28 cellular contexts compared by ENCODE assay signal in genomic region chr6:151869345-151869744, GRCh38.
DNase-seq lines count a peak whose midpoint lies in the region; ATAC-seq, FAIRE-seq and TF ChIP-seq lines count a peak whose summit lies in the region.
"Had no signal": no experiment of that assay in that cellular context is flagged by ENCODE, and none has a peak within 500 bp of the region (broad histone marks: within the 10 kb centered on the region; RNA-seq: fewer than 3 reads in every experiment).

No MANE protein-coding gene starts in this region.

- no peak for FAIRE-seq in GM12878 (lab: Jason Lieb, UNC)

- H4K20me1 ChIP-seq in GM12878 (ENCODE audit: control insufficient read depth, insufficient read depth) = no peaks in the 10 kb centered on the region

- TF ChIP-seq RAD21 in GM12878 (IDR thresholded peaks at IDR 0.05; ENCODE audit: insufficient read depth, low read depth, low read length) = no peak

- H3K27me3 ChIP-seq in left ventricle myocardium inferior (ENCODE audit: low read depth) = no peaks in the 10 kb centered on the region
- no peaks in the 10 kb centered on the region for H3K27me3 ChIP-seq in right cardiac atrium (ENCODE audit: control insufficient read depth, insufficient read depth)
- no peaks in the 10 kb centered on the region for H3K27me3 ChIP-seq in GM12878 (replicated peaks in 1 of 2; ENCODE audit: control insufficient read depth in 2 of 2, insufficient read depth in 2 of 2, low read length in 1 of 2)
- no peaks in the 10 kb centered on the region for H3K27me3 ChIP-seq in aorta (ENCODE audit: control insufficient read depth in 1 of 2, insufficient read depth in 2 of 2, low read length in 1 of 2)
- H3K27me3 ChIP-seq: colonic mucosa, Peyer's patch, spleen, suprapubic skin had no signal

- no peak overlapping the region for H2AFZ ChIP-seq in GM12878 (ENCODE audit: control insufficient read depth, low read depth, low read length)

- CTCF ChIA-PET in GM12878 (lab: Yijun Ruan, JAX) = no interaction called here

- SMC1A ChIA-PET in GM12878 (lab: Charles Lee; ENCODE audit: uncharacterized antibody, unreplicated experiment) = interaction anchor here (0.7 kb wide), 1 partner anchor 8 kb away, joined by 3 read pairs; no protein-coding TSS in a partner anchor

- H3K4me1 ChIP-seq in left ventricle myocardium inferior (no peaks in the 10 kb centered on the region), right cardiac atrium (ENCODE audit: control insufficient read depth, insufficient read depth, low read length) (no peaks in the 10 kb centered on the region), GM12878 (ENCODE audit: control insufficient read depth, insufficient read depth, low read length) (no peaks in the 10 kb centered on the region), aorta (ENCODE audit: control insufficient read depth in 1 of 2, insufficient read depth in 2 of 2, low read length in 2 of 2) (no peaks in the 10 kb centered on the region)
- H3K4me1 ChIP-seq: Caco-2, colonic mucosa, Peyer's patch, spleen, suprapubic skin had no signal

- TF ChIP-seq POLR2A in GM12878 (IDR thresholded peaks at IDR 0.05; ENCODE audit: low read depth, low read length) = no peak

- H3K36me3 ChIP-seq in left ventricle myocardium inferior (no peaks in the 10 kb centered on the region), GM12878 (ENCODE audit: control insufficient read depth in 2 of 2, insufficient read depth in 2 of 2, low read length in 1 of 2) (no peaks in the 10 kb centered on the region), aorta (ENCODE audit: control insufficient read depth in 1 of 2, insufficient read depth in 2 of 2, low read length in 1 of 2) (no peaks in the 10 kb centered on the region)
- H3K36me3 ChIP-seq: colonic mucosa, Peyer's patch, spleen, suprapubic skin had no signal

- in situ Hi-C loops in GM12878 (cut with MboI) = no loop called here

- RAD21 ChIA-PET in GM12878 (lab: Charles Lee; ENCODE audit: unreplicated experiment) = no interaction called here

- H3K79me2 ChIP-seq in GM12878 (ENCODE audit: control insufficient read depth, insufficient read depth, low read length) = no peaks in the 10 kb centered on the region

- no peak for DNase-seq in left ventricle myocardium inferior
- DNase-seq in right cardiac atrium = no peak
- DNase-seq in GM12878 (ENCODE audit: low read depth, low spot score) = no peak
- peak; percentile 97 for DNase-seq in myocyte (ENCODE audit: low read depth)
- DNase-seq in aorta = no peak
- no peak for DNase-seq in NCI-H1417 treated with DMSO at 0.1 percent for 48 hours (lab: John Stamatoyannopoulos, UW)
- DNase-seq in left colon = no peak
- no peak for DNase-seq in OCI-M1 (lab: John Stamatoyannopoulos, UW)
- DNase-seq: activated naive CD4-positive, alpha-beta T cell treated with Interleukin-2 at 50 U/mL for 16 hours; activated T-cell treated with anti-CD3 and anti-CD28 coated beads, Interleukin-2, amount 50 U/mL, for 4 hours; C1 segment of cervical spinal cord; Caco-2; colonic mucosa; DMS79; effector memory CD4-positive, alpha-beta T cell; H9; head of caudate nucleus; mesendoderm; naive B cell; NCI-H1105 treated with DMSO at 0.1 percent for 48 hours; NCI-H2081; NK-92 treated with Interleukin-12 subunit alpha and Interleukin-12 subunit beta, amount 100 ng/mL, for 24 hours; Peyer's patch; spleen; stimulated activated CD4-positive, alpha-beta T cell treated with anti-CD3 and anti-CD28 coated beads, Interleukin-2, amount 100 ng/mL, for 48 hours had no signal

- ATAC-seq in right cardiac atrium (no peak), GM12878 (peak; percentile 32; the same call in 2 of the 3 replicates), aorta (ENCODE audit: low FRiP score) (peak; percentile 50), left colon (no peak)
- ATAC-seq: activated T-cell treated with anti-CD3 and anti-CD28 coated beads, Interleukin-2, amount 50 U/mL, for 4 hours; esophagus mucosa; stimulated activated effector memory CD8-positive, alpha-beta T cell treated with anti-CD3 and anti-CD28 coated beads, Interleukin-12 subunit alpha, Interleukin-12 subunit beta, amount 100 ng/mL, for 72 hours had no signal

- TF ChIP-seq CTCF in left ventricle myocardium inferior (IDR thresholded peaks at IDR 0.05; ENCODE audit: borderline replicate concordance) (no peak), GM12878 (IDR thresholded peaks at IDR 0.05 in 2 of 3, conservative IDR thresholded peaks at IDR 0.05 in 1 of 3; ENCODE audit: control insufficient read depth in 2 of 3, extremely low read depth in 1 of 3, insufficient read depth in 1 of 3, low read depth in 3 of 3, low read length in 3 of 3) (no peak)

- H3K9me3 ChIP-seq in left ventricle myocardium inferior (replicated peaks) (peaks cover 11% of the 10 kb centered on the region), right cardiac atrium (ENCODE audit: control insufficient read depth, low read length) (no peaks in the 10 kb centered on the region), GM12878 (replicated peaks; ENCODE audit: control insufficient read depth, insufficient read depth, low read length) (no peaks in the 10 kb centered on the region), aorta (ENCODE audit: control insufficient read depth, low read length) (no peaks in the 10 kb centered on the region)
- H3K9me3 ChIP-seq: Caco-2, colonic mucosa, Peyer's patch, suprapubic skin had no signal

- 46% methylated on average over 1 of the region's 1 CpG for WGBS in right cardiac atrium
- WGBS in GM12878 (ENCODE audit: insufficient coverage, insufficient replicate concordance, low lambda C conversion rate, missing lambda C conversion rate) = 0% methylated on average over 1 of the region's 1 CpG
- 82 to 85% methylated on average over 1 of the region's 1 CpG for WGBS in aorta, 2 donors

- BruUV-seq in GM12878 (replicated peaks; lab: Mats Ljungman, UMichigan) = no TSS peak

- no peak overlapping the region for H3K4me2 ChIP-seq in GM12878 (ENCODE audit: control insufficient read depth, insufficient read depth)

- H3K27ac ChIP-seq in left ventricle myocardium inferior (replicated peaks) (peak overlapping the region; percentile 12), right cardiac atrium (ENCODE audit: low read length) (no peak overlapping the region), GM12878 (ENCODE audit: control insufficient read depth, insufficient read depth) (no peak overlapping the region), aorta (ENCODE audit: low read depth in 1 of 2, low read length in 2 of 2) (no peak overlapping the region)
- H3K27ac ChIP-seq: colonic mucosa, Peyer's patch, spleen, suprapubic skin had no signal

- no peak for TF ChIP-seq EP300 in GM12878 (IDR thresholded peaks at IDR 0.05; ENCODE audit: borderline replicate concordance in 1 of 2, control insufficient read depth in 1 of 2, low read depth in 2 of 2, low read length in 2 of 2)

- H3K4me3 ChIP-seq in left ventricle myocardium inferior (no peak overlapping the region), right cardiac atrium (ENCODE audit: low read length) (no peak overlapping the region), GM12878 (no peak overlapping the region), aorta (ENCODE audit: low read length in 2 of 2) (no peak overlapping the region)
- H3K4me3 ChIP-seq: colonic mucosa, Peyer's patch, spleen, suprapubic skin had no signal

- intact Hi-C loops in left ventricle myocardium inferior (cut with micrococcal nuclease) (no loop called here), right cardiac atrium (cut with DNase I) (no loop called here), GM12878 (cut with micrococcal nuclease; ENCODE audit: unreplicated experiment) (no loop called here), aorta (cut with DNase I) (no loop called here), left colon (cut with DNase I, micrococcal nuclease) (no loop called here)

- POLR2A ChIA-PET in GM12878 (lab: Charles Lee) = no interaction called here

- no peak overlapping the region for H3K9ac ChIP-seq in GM12878 (ENCODE audit: control insufficient read depth, insufficient read depth, low read length)

TF ChIP-seq in GM12878, 131 proteins besides CTCF, POLR2A, EP300 and RAD21:
- TF ChIP-seq REST (IDR thresholded peaks at IDR 0.05; ENCODE audit: low read depth, low read length) (no peak), NR2F1 (conservative IDR thresholded peaks at IDR 0.05) (no peak), STAT3 (IDR thresholded peaks at IDR 0.05; ENCODE audit: low read depth, low read length) (no peak), NR2C1 (IDR thresholded peaks at IDR 0.05) (no peak)

Comparison
In these comparisons a context has a peak if more than half of its experiments do, and no peak if none do; other contexts are left out.
1. ATAC-seq: peak in GM12878 (single experiment) and aorta (single experiment); none in right cardiac atrium (0 of 2) and left colon (single experiment).